Comparison of ENCODE assay signal across 24 cellular contexts in genomic region chr6:73870907-73871306, GRCh38.
A peak's percentile ranks its signal among the peaks of the same experiment; 100 is the strongest.
DNase-seq lines count a peak whose midpoint lies in the region; ATAC-seq, FAIRE-seq and TF ChIP-seq lines count a peak whose summit lies in the region.
"Had no signal": no experiment of that assay in that cellular context is flagged by ENCODE, and none has a peak within 500 bp of the region (broad histone marks: within the 10 kb centered on the region; RNA-seq: fewer than 3 reads in every experiment).

No MANE protein-coding gene starts in this region.

- no peaks in the 10 kb centered on the region for H3K36me3 ChIP-seq in bronchial epithelial cell (ENCODE audit: control insufficient read depth, insufficient read depth, low read length)

- H3K4me3 Mint-ChIP-seq in stimulated activated naive B cell treated with anti-CD40 and anti-IgM and Interleukin-4, amounts not matched to agents 10 μg/mL and 1 μg/mL and 100 μg/mL, for 72 hours, result no peak overlapping the region
- H3K4me3 Mint-ChIP-seq: B cell, CD14-positive monocyte had no signal

- peak; percentile 55 for FAIRE-seq in bronchial epithelial cell (lab: Jason Lieb, UNC)
- FAIRE-seq: A549, G401.6, GM18507, HepG2, RCC 7860 had no signal

- no peaks in the 10 kb centered on the region for H3K27me3 ChIP-seq in bronchial epithelial cell (ENCODE audit: control insufficient read depth, insufficient read depth, low read length)

- no peak for TF ChIP-seq CTCF in bronchial epithelial cell (IDR thresholded peaks at IDR 0.05; ENCODE audit: insufficient read depth, low read length, severe bottlenecking)

- DNase-seq in DMS53 treated with DMSO at 0.1 percent for 48 hours (lab: John Stamatoyannopoulos, UW; ENCODE audit: unreplicated experiment) (peak; percentile 16), HT1080 (ENCODE audit: low read depth) (peak; percentile 0), bronchial epithelial cell (ENCODE audit: low read depth) (peak; percentile 86), islet precursor cell (peak; percentile 60), posterior cingulate gyrus (no peak)
- no peak for DNase-seq in stimulated activated naive B cell treated with anti-CD40 and anti-IgM and Interleukin-4, amounts not matched to agents 10 μg/mL and 1 μg/mL and 100 μg/mL, for 72 hours
- DNase-seq: DND-41, GOT3, KBM-7, NCI-H1092, NCI-H1436, NCI-H187 treated with DMSO at 0.1 percent for 48 hours, NCI-H2107, NCI-H774, Right ventricle myocardium superior had no signal

- H3K36me3 Mint-ChIP-seq in stimulated activated naive B cell treated with anti-CD40 and anti-IgM and Interleukin-4, amounts not matched to agents 10 μg/mL and 1 μg/mL and 100 μg/mL, for 72 hours, result no peaks in the 10 kb centered on the region
- H3K36me3 Mint-ChIP-seq: CD14-positive monocyte had no signal

- peaks cover 0 to 4% of the 10 kb centered on the region in 2 donors for H3K27me3 Mint-ChIP-seq in stimulated activated naive B cell treated with anti-CD40 and anti-IgM and Interleukin-4, amounts not matched to agents 10 μg/mL and 1 μg/mL and 100 μg/mL, for 72 hours
- H3K27me3 Mint-ChIP-seq: B cell had no signal

- intact Hi-C loops in posterior cingulate gyrus (cut with DNase I), result no loop called here

- no peak for ATAC-seq in stimulated activated naive B cell treated with anti-CD40 and anti-IgM and Interleukin-4, amounts not matched to agents 10 μg/mL and 1 μg/mL and 100 μg/mL, for 72 hours (replicated peaks)
- ATAC-seq in HG03442 (IDR thresholded peaks at IDR 0.05; ENCODE audit: unreplicated experiment), result no peak
- ATAC-seq: A549, HCT116, HepG2 had no signal

- peaks cover 4 to 5% of the 10 kb centered on the region in 2 donors for H3K9me3 Mint-ChIP-seq in stimulated activated naive B cell treated with anti-CD40 and anti-IgM and Interleukin-4, amounts not matched to agents 10 μg/mL and 1 μg/mL and 100 μg/mL, for 72 hours

- H3K27ac Mint-ChIP-seq in stimulated activated naive B cell treated with anti-CD40 and anti-IgM and Interleukin-4, amounts not matched to agents 10 μg/mL and 1 μg/mL and 100 μg/mL, for 72 hours, result no peak overlapping the region
- H3K27ac Mint-ChIP-seq: B cell, CD14-positive monocyte had no signal

- peaks cover 0 to 3% of the 10 kb centered on the region in 2 donors for H3K4me1 Mint-ChIP-seq in stimulated activated naive B cell treated with anti-CD40 and anti-IgM and Interleukin-4, amounts not matched to agents 10 μg/mL and 1 μg/mL and 100 μg/mL, for 72 hours
- H3K4me1 Mint-ChIP-seq: B cell, CD14-positive monocyte had no signal

- H3K4me3 ChIP-seq in bronchial epithelial cell (ENCODE audit: low read depth, low read length), result no peak overlapping the region
- H3K4me3 ChIP-seq: A549 had no signal

Comparison
In these comparisons a context has a peak if more than half of its experiments do, and no peak if none do; other contexts are left out.
1. DNase-seq: peak in DMS53 treated with DMSO at 0.1 percent for 48 hours (single experiment), HT1080 (single experiment), bronchial epithelial cell (single experiment) and islet precursor cell (single experiment); none in posterior cingulate gyrus (0 of 10) and stimulated activated naive B cell treated with anti-CD40 and anti-IgM and Interleukin-4, amounts not matched to agents 10 μg/mL and 1 μg/mL and 100 μg/mL, for 72 hours (single experiment).